ENCODE assay signal across 19 cellular contexts in the genomic region with DNA sequence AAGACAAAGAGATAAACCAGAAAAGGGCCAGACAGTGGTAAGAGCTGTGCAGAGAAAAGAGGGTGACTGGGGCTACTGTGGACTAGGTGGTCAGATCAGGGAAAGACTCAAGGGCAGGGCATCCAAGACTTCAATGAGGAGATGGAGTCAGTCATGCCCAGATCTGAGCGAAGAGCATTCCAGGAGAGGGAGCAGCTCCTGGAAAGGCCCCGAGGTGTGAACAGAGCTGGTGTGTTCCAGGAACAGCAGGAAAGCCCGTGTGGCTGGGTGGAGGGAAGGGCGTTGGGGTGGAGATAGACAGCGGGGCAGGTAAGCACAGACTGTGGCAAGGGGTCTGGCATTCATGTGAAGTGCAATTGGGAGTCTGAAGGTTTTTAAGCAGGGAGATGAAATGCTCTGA.
"Had no signal": no experiment of that assay in that cellular context is flagged by ENCODE, and none has a peak within 500 bp of the region (broad histone marks: within the 10 kb centered on the region; RNA-seq: fewer than 3 reads in every experiment).

No MANE protein-coding gene starts in this region.

- H3K36me3 Mint-ChIP-seq: natural killer cell had no signal

- DNase-seq: cortex of kidney; dorsolateral prefrontal cortex; effector CD4-positive, alpha-beta T cell; foreskin fibroblast; gastrocnemius medialis; head of caudate nucleus; left ventricle myocardium superior; lower lobe of right lung; natural killer cell; stimulated activated CD4-positive, alpha-beta T cell treated with anti-CD3 and anti-CD28 coated beads, Interleukin-12 subunit alpha, Interleukin-12 subunit beta, amount 100 ng/mL, for 4 hours; stimulated activated CD4-positive, alpha-beta T cell treated with anti-CD3 and anti-CD28 coated beads, Interleukin-1b, Interleukin-23, amount 100 ng/mL, for 48 hours; stimulated activated CD4-positive, alpha-beta T cell treated with anti-CD3 and anti-CD28 coated beads, Interleukin-4, amount 100 ng/mL, for 1 hour; stimulated activated CD8-positive, alpha-beta memory T cell treated with anti-CD3 and anti-CD28 coated beads, Interleukin-4, amount 100 ng/mL, for 48 hours; stimulated activated naive CD4-positive, alpha-beta T cell treated with Interleukin-2 at 50 U/mL for 16 hours; stomach; thyroid gland; upper lobe of left lung had no signal

- ATAC-seq: esophagus mucosa, gastrocnemius medialis, left ventricle myocardium superior, lower lobe of right lung, natural killer cell, sciatic nerve had no signal

- H3K27ac Mint-ChIP-seq: natural killer cell had no signal

- H3K4me3 Mint-ChIP-seq: natural killer cell had no signal
